In genomic region chr13:21175656-21176194, GRCh38 we compare ENCODE assay signal across 8 cellular contexts. TPM values are rescaled to one million over a fixed set of nuclear protein-coding genes. Genes with fewer than 3 reads are reported as not detected.
DNase-seq lines count a peak whose midpoint lies in the region; ATAC-seq and TF ChIP-seq lines count a peak whose summit lies in the region.

No MANE protein-coding gene starts in this region.

- peaks cover 64% of the 10 kb centered on the region for H3K79me2 ChIP-seq in PC-9 (ENCODE audit: low read depth)

- BruUV-seq in PC-9 (replicated peaks; lab: Mats Ljungman, UMichigan), result TSS peak; percentile 71

- H3K27ac ChIP-seq in PC-9 (peak overlapping the region; percentile 81), esophagus muscularis mucosa (replicated peaks in 1 of 4) (peak overlapping the region; percentile 94 to 98 (median 95)), prostate gland (peak overlapping the region in 1 of 2 donors; percentile 91)

- POLR2A ChIA-PET in PC-9 (lab: Charles Lee; ENCODE audit: unreplicated experiment), result interaction anchor here (0.7 to 0.8 kb wide), 4 partner anchors 10 to 984 kb away, joined by 3 to 8 read pairs (median 4); no protein-coding TSS in a partner anchor

- intact Hi-C loops in PC-9 (cut with micrococcal nuclease; ENCODE audit: unreplicated experiment) (loop anchor here (2.0 to 5.0 kb wide), 2 partner anchors 115 to 282 kb away; partner anchors contain the start of genes LATS2 and ZDHHC20), esophagus muscularis mucosa (cut with DNase I) (loop anchor here (5.0 kb wide), 2 partner anchors 233 to 302 kb away; no protein-coding TSS in a partner anchor), prostate gland (cut with DNase I) (loop anchor here (10.0 kb wide), 1 partner anchor 299 kb away; no protein-coding TSS in a partner anchor)

- DNase-seq in NCI-H510A treated with DMSO at 0.1 percent for 48 hours (lab: John Stamatoyannopoulos, UW) (peak; percentile 32), NCI-H510A (lab: John Stamatoyannopoulos, UW) (no peak), PC-9 (peak in 1 of 2 experiments; percentile 50), esophagus muscularis mucosa (ENCODE audit: extremely low spot score) (no peak), prostate gland (ENCODE audit: low spot score) (no peak), AG20443 (ENCODE audit: low spot score) (no peak)
- no peak for DNase-seq in central memory CD4-positive, alpha-beta T cell

- no peaks in the 10 kb centered on the region for H3K27me3 ChIP-seq in PC-9 (ENCODE audit: insufficient read depth, low read depth)
- H3K27me3 ChIP-seq in esophagus muscularis mucosa, result no peaks in the 10 kb centered on the region
- no peaks in the 10 kb centered on the region for H3K27me3 ChIP-seq in prostate gland (replicated peaks; ENCODE audit: insufficient read depth)

- ATAC-seq in HG02981 (IDR thresholded peaks at IDR 0.05; ENCODE audit: unreplicated experiment), result no peak

- no peaks in the 10 kb centered on the region for H4K20me1 ChIP-seq in PC-9 (ENCODE audit: insufficient read depth)

- H2AFZ ChIP-seq in PC-9, result peak overlapping the region; percentile 86

- H3K4me2 ChIP-seq in PC-9, result peak overlapping the region; percentile 99

- H3K4me1 ChIP-seq in PC-9 (replicated peaks; ENCODE audit: insufficient read depth) (peaks cover 15% of the 10 kb centered on the region; the same call in 1 of the 2 replicates), esophagus muscularis mucosa (peaks cover 11 to 27% (median 21%) of the 10 kb centered on the region in 4 donors), prostate gland (replicated peaks) (no peaks in the 10 kb centered on the region)

- H3F3A ChIP-seq in PC-9 (ENCODE audit: insufficient read depth, low read depth), result peaks cover 37% of the 10 kb centered on the region

- CTCF ChIA-PET in PC-9 (lab: Charles Lee), result no interaction called here

- TF ChIP-seq POLR2A in esophagus muscularis mucosa (IDR thresholded peaks at IDR 0.05; ENCODE audit: low read depth) (no peak), prostate gland (IDR thresholded peaks at IDR 0.05) (no peak)

- TF ChIP-seq EP300 in esophagus muscularis mucosa (IDR thresholded peaks at IDR 0.05), result no peak

- H3K4me3 ChIP-seq in PC-9, result peak overlapping the region; percentile 84
- H3K4me3 ChIP-seq in esophagus muscularis mucosa, result peak overlapping the region; percentile 76 to 91 (median 89)
- H3K4me3 ChIP-seq in prostate gland, result peak overlapping the region; percentile 58 to 79

- TF ChIP-seq CTCF in PC-9 (conservative IDR thresholded peaks at IDR 0.05) (no peak), esophagus muscularis mucosa (IDR thresholded peaks at IDR 0.05) (no peak), prostate gland (IDR thresholded peaks at IDR 0.05) (no peak)

- no peaks in the 10 kb centered on the region for H3K9me2 ChIP-seq in PC-9 (ENCODE audit: insufficient read depth)

- 3% methylated on average over 11 of the region's 11 CpGs for WGBS in esophagus muscularis mucosa
- WGBS in prostate gland, result 3% methylated on average over 10 of the region's 11 CpGs

- H3K36me3 ChIP-seq in PC-9 (ENCODE audit: low read depth) (no peaks in the 10 kb centered on the region; the same call in 1 of the 2 replicates), esophagus muscularis mucosa (no peaks in the 10 kb centered on the region), prostate gland (no peaks in the 10 kb centered on the region)

- no peaks in the 10 kb centered on the region for H3K9me3 ChIP-seq in PC-9 (ENCODE audit: insufficient read depth, low read depth)
- no peaks in the 10 kb centered on the region for H3K9me3 ChIP-seq in esophagus muscularis mucosa
- no peaks in the 10 kb centered on the region for H3K9me3 ChIP-seq in prostate gland

RNA-seq across cellular contexts. Expression of gene SKA3, which starts 0.6 kb away (rescaled TPM):
- total RNA-seq in PC-9 (2021) (12.5 and 18.9 TPM in 2 replicates), esophagus muscularis mucosa (under 1 TPM in 3 of 4 donors, not detected in 1; 0.23 to 0.83 (median 0.66) TPM), prostate gland (1 to 10 TPM in 1 of 2 donors, under 1 TPM in 1; 0.59 to 4.3 TPM)

RNA-seq across cellular contexts. Expression of gene MRPL57, which starts 0.7 kb away (rescaled TPM):
- total RNA-seq in PC-9 (2021) (11.0 TPM in 2 replicates), esophagus muscularis mucosa (10 to 100 TPM; 28.0 to 48.2 (median 32.1) TPM), prostate gland (10 to 100 TPM; 51.5 to 89.6 TPM)

RNA-seq across cellular contexts. Expression of gene SAP18, which starts 35.8 kb away (rescaled TPM):
- 130 and 135 TPM in 2 replicates for total RNA-seq in PC-9 (2021)
- 10 to 100 TPM; 55.3 to 63.8 (median 57.0) TPM for total RNA-seq in esophagus muscularis mucosa
- 10 to 100 TPM; 84.5 to 84.6 TPM for total RNA-seq in prostate gland
